8 cellular contexts compared by ENCODE assay signal in the genomic region with DNA sequence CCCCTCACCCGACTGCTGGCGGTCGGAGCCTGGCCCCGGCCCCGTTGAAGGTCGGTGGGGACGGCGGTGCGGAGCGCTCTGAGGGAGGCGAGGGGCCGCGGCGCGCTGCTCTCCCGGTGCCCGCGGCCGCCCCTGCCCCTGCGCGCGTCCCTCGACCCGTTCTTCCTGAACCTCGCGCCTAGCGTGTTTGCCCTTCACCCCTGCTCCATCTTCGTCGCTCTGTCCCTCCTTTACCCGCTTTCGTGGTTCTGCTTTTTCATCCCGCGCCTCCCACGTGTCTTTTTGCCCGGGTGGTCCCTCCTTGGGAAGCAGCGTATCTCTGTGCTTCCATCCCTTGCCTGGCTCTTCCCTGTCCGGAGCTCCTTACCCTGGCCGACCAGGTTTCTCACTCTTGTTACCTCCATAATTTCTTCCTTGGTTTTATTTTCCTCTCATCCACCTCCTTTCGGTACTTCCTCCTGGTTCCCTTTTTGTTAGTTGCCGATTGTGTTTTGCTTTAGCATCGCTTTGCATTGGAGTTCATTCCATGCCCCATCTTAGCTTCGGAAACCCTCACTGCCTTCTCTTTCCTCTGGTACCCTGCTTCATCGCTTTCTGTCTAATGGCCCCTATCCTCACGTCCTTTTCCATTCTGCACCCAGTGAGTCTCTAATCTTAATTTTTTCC. TPM values are rescaled to one million over a fixed set of nuclear protein-coding genes. Genes with fewer than 3 reads are reported as not detected.
DNase-seq lines count a peak whose midpoint lies in the region; ATAC-seq and TF ChIP-seq lines count a peak whose summit lies in the region.

No MANE protein-coding gene starts in this region.

- 2% methylated on average over 44 of the region's 44 CpGs for WGBS in liver
- under 1% methylated on average over 37 of the region's 44 CpGs for WGBS in suprapubic skin

- H3K4me3 ChIP-seq in liver (ENCODE audit: low read depth in 1 of 3, low read length in 3 of 3) (peak overlapping the region; percentile 69 to 94 (median 74)), suprapubic skin (peak overlapping the region; percentile 70)

- no peak for TF ChIP-seq CTCF in Calu3 (IDR thresholded peaks at IDR 0.05; ENCODE audit: unreplicated experiment)
- no peak for TF ChIP-seq CTCF in liver (IDR thresholded peaks at IDR 0.05; ENCODE audit: low read depth, low read length, missing input control)
- TF ChIP-seq CTCF in suprapubic skin (IDR thresholded peaks at IDR 0.05), result no peak

- H3K27me3 Mint-ChIP-seq in Calu3 (ENCODE audit: unreplicated experiment), result no peaks in the 10 kb centered on the region

- peaks cover 22% of the 10 kb centered on the region for H3K4me1 Mint-ChIP-seq in Calu3 (ENCODE audit: low read depth, unreplicated experiment)

- peak overlapping the region; percentile 91 for H3K27ac Mint-ChIP-seq in Calu3 (ENCODE audit: unreplicated experiment)

- H3K9me3 ChIP-seq in liver (ENCODE audit: control insufficient read depth in 4 of 4, low read length in 3 of 4) (no peaks in the 10 kb centered on the region), suprapubic skin (no peaks in the 10 kb centered on the region)

- H3K9ac ChIP-seq in liver (ENCODE audit: low read depth in 1 of 2, low read length in 2 of 2), result peak overlapping the region; percentile 66 to 78

- peaks cover 0 to 13% (median 2%) of the 10 kb centered on the region in 4 donors for H3K4me1 ChIP-seq in liver (ENCODE audit: control insufficient read depth in 4 of 4, insufficient read depth in 4 of 4, low read length in 3 of 4)
- peaks cover 28% of the 10 kb centered on the region for H3K4me1 ChIP-seq in suprapubic skin

- ATAC-seq in GM19043 (IDR thresholded peaks at IDR 0.05; ENCODE audit: low read depth, unreplicated experiment), result peak; percentile 16
- peak; percentile 33 for ATAC-seq in HG03354 (IDR thresholded peaks at IDR 0.05; ENCODE audit: poor library complexity, severe bottlenecking, unreplicated experiment)

- H3K36me3 Mint-ChIP-seq in Calu3 (ENCODE audit: insufficient read depth, unreplicated experiment), result peaks cover 45% of the 10 kb centered on the region

- CTCF ChIA-PET in Calu3 (lab: Charles Lee), result interaction anchor here (1.5 to 2.7 kb wide), 3 partner anchors 15 to 104 kb away, joined by 10 to 32 read pairs (median 20); no protein-coding TSS in a partner anchor

- H3K36me3 ChIP-seq in liver (ENCODE audit: control insufficient read depth in 4 of 4, insufficient read depth in 3 of 4, low read depth in 1 of 4, low read length in 3 of 4), result peaks cover 0 to 4% (median 0%) of the 10 kb centered on the region in 4 donors
- peaks cover 6% of the 10 kb centered on the region for H3K36me3 ChIP-seq in suprapubic skin

- H3K27me3 ChIP-seq in liver (ENCODE audit: control insufficient read depth in 4 of 4, insufficient read depth in 4 of 4, low read length in 3 of 4) (no peaks in the 10 kb centered on the region), suprapubic skin (no peaks in the 10 kb centered on the region)

- no peaks in the 10 kb centered on the region for H3K9me3 Mint-ChIP-seq in Calu3 (ENCODE audit: low read depth, unreplicated experiment)

- intact Hi-C loops in Calu3 (cut with micrococcal nuclease; ENCODE audit: unreplicated experiment), result loop anchor here (1.0 to 5.0 kb wide), 2 partner anchors 15 to 102 kb away; no protein-coding TSS in a partner anchor

- no peak for TF ChIP-seq RAD21 in liver (IDR thresholded peaks at IDR 0.05)

- H3K27ac ChIP-seq in cingulate gyrus (ENCODE audit: low read depth, low read length) (peak overlapping the region; percentile 72), liver (ENCODE audit: low read depth in 1 of 2, low read length in 2 of 2) (peak overlapping the region; percentile 48 to 63), suprapubic skin (peak overlapping the region; percentile 88)

- no TSS peak for BruUV-seq in Calu3 (replicated peaks; lab: Mats Ljungman, UMichigan)

- TF ChIP-seq EP300 in suprapubic skin (IDR thresholded peaks at IDR 0.05), result no peak

- DNase-seq in Calu3, result no peak
- peak in 1 of 2 donors; percentile 63 for DNase-seq in suprapubic skin (ENCODE audit: low spot score in 2 of 2)
- DNase-seq in epidermal melanocyte (ENCODE audit: insufficient read length, low spot score), result no peak

- H3K4me3 Mint-ChIP-seq in Calu3 (ENCODE audit: low read depth, unreplicated experiment), result peak overlapping the region; percentile 90

- peak; percentile 15; the same call in 1 of the 2 replicates for TF ChIP-seq POLR2A in Raji (IDR thresholded peaks at IDR 0.05; ENCODE audit: insufficient read depth, low read depth, low read length)
- no peak for TF ChIP-seq POLR2A in suprapubic skin (IDR thresholded peaks at IDR 0.05)

TF ChIP-seq in liver, 16 proteins besides CTCF, POLR2A, EP300 and RAD21:
- TF ChIP-seq TAF1 (conservative IDR thresholded peaks at IDR 0.05) (no peak), GABPA (IDR thresholded peaks at IDR 0.05 in 1 of 2, conservative IDR thresholded peaks at IDR 0.05 in 1 of 2) (no peak), FOXA1 (IDR thresholded peaks at IDR 0.05) (no peak), YY1 (IDR thresholded peaks at IDR 0.05) (peak; percentile 19)
- TF ChIP-seq, protein P1, sequence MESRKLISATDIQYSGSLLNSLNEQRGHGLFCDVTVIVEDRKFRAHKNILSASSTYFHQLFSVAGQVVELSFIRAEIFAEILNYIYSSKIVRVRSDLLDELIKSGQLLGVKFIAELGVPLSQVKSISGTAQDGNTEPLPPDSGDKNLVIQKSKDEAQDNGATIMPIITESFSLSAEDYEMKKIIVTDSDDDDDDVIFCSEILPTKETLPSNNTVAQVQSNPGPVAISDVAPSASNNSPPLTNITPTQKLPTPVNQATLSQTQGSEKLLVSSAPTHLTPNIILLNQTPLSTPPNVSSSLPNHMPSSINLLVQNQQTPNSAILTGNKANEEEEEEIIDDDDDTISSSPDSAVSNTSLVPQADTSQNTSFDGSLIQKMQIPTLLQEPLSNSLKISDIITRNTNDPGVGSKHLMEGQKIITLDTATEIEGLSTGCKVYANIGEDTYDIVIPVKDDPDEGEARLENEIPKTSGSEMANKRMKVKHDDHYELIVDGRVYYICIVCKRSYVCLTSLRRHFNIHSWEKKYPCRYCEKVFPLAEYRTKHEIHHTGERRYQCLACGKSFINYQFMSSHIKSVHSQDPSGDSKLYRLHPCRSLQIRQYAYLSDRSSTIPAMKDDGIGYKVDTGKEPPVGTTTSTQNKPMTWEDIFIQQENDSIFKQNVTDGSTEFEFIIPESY (IDR thresholded peaks at IDR 0.05), result no peak

RNA-seq across cellular contexts. Expression of gene FAM135A, which starts 0.7 kb away (rescaled TPM):
- total RNA-seq in Calu3 (2022) (83.2 and 89.2 TPM in 2 replicates), liver (10 to 100 TPM in 1 of 2 donors, 1 to 10 TPM in 1; 5.9 to 15.6 TPM), suprapubic skin (100 to 1,000 TPM in 1 of 4 donors, 10 to 100 TPM in 3; 52.2 to 119 (median 66.1) TPM)
- 1 to 10 TPM; 2.7 to 5.6 TPM for polyA plus RNA-seq in liver
